10 cellular contexts compared by ENCODE assay signal in the genomic region with DNA sequence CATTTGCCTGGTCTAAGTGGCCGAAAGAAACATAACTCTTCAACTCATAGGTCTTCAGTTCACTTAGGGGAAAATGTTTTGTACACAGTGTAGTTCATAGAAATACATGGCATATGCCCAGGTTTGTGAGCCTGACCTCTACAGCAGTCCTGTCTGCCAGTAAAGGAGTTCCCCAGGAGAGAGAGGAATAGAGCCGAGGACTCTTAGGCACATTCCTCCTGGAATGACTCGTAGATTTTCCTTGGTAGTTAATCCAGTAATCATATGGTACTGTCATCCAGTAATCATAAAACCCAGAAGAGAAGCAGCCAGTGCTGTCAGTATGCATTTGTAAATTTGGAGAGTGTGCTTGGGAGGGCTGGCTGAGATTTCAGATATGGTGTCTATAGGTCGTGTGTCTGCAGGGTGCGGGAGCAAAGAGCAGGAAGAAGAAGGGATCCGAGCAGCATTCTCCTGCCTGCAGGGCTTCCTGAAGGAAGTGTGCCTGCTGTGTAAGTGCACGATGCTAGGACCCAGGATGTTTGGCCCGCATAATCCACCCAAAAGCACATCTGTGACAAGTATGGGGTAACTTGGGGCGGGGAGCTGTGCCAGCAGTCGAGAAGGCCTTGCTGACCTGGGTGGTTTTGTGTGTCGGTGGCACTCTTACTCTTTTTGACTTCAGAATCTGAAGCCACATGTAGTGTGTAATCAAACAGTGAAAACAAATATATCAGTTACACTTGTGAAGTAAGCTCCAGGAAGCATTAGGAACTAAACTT. TPM values are rescaled to one million over a fixed set of nuclear protein-coding genes. Genes with fewer than 3 reads are reported as not detected.
DNase-seq lines count a peak whose midpoint lies in the region; TF ChIP-seq lines count a peak whose summit lies in the region.
"Had no signal": no experiment of that assay in that cellular context is flagged by ENCODE, and none has a peak within 500 bp of the region (broad histone marks: within the 10 kb centered on the region; RNA-seq: fewer than 3 reads in every experiment).

No MANE protein-coding gene starts in this region.

- peaks cover 31% of the 10 kb centered on the region for H3K36me3 Mint-ChIP-seq in endothelial cell (ENCODE audit: low read depth, unreplicated experiment)

- TF ChIP-seq CTCF in AG04450 (IDR thresholded peaks at IDR 0.05; ENCODE audit: low read depth, low read length) (no peak), endothelial cell (IDR thresholded peaks at IDR 0.05; ENCODE audit: unreplicated experiment) (no peak)

- no peaks in the 10 kb centered on the region for H3K9me3 Mint-ChIP-seq in endothelial cell (ENCODE audit: unreplicated experiment)

- H3K27ac Mint-ChIP-seq in endothelial cell (ENCODE audit: unreplicated experiment) = peak overlapping the region; percentile 82

- POLR2A ChIA-PET in AG04450 (lab: Yijun Ruan, JAX) = no interaction called here

- H3K27ac ChIP-seq in AG04450 (ENCODE audit: low read depth, low read length) = peak overlapping the region; percentile 12
- H3K27ac ChIP-seq: thoracic aorta had no signal

- no peaks in the 10 kb centered on the region for H3K27me3 ChIP-seq in AG04450 (ENCODE audit: control insufficient read depth, insufficient read depth, low read length)

- no peaks in the 10 kb centered on the region for H3K9me3 ChIP-seq in AG04450 (ENCODE audit: control insufficient read depth, insufficient read depth, low read length)
- H3K9me3 ChIP-seq: thoracic aorta had no signal

- no peak overlapping the region for H3K4me3 ChIP-seq in AG04450 (ENCODE audit: low read depth, low read length)
- H3K4me3 ChIP-seq: thoracic aorta had no signal

- DNase-seq in AG04450 (ENCODE audit: low read depth, low spot score) = no peak
- DNase-seq in HS-5 (ENCODE audit: low read depth) = peak; percentile 72
- DNase-seq in endothelial cell (ENCODE audit: low spot score) = no peak
- DNase-seq in myocyte (ENCODE audit: low read depth) = peak; percentile 24
- no peak for DNase-seq in HUDEP-2 (lab: John Stamatoyannopoulos, UW; ENCODE audit: unreplicated experiment in 76 of 76)
- DNase-seq in SHP77 treated with DMSO at 0.1 percent for 48 hours (lab: John Stamatoyannopoulos, UW) = no peak
- DNase-seq in NCI-H526 (lab: John Stamatoyannopoulos, UW) = no peak
- no peak for DNase-seq in islet precursor cell
- DNase-seq: DMS53 had no signal

- peak overlapping the region; percentile 44 for H3K4me3 Mint-ChIP-seq in endothelial cell (ENCODE audit: unreplicated experiment)

- peaks cover 47% of the 10 kb centered on the region for H3K4me1 Mint-ChIP-seq in endothelial cell (ENCODE audit: unreplicated experiment)

- CTCF ChIA-PET in AG04450 (lab: Charles Lee) = no interaction called here

- H3K27me3 Mint-ChIP-seq in endothelial cell (ENCODE audit: unreplicated experiment) = peaks cover 4% of the 10 kb centered on the region

RNA-seq across cellular contexts. Expression of a gene that starts 13.9 kb away (rescaled TPM):
- polyA plus RNA-seq in AG04450 (2011; rRNA removed) = 378 and 404 TPM in 2 replicates
- 253 and 255 TPM in 2 replicates for polyA minus RNA-seq in AG04450 (2011; rRNA and poly(A)+ RNA removed)
- 274 TPM for total RNA-seq in endothelial cell (ENCODE audit: unreplicated experiment)
- total RNA-seq in myocyte = 304 and 308 TPM in 2 replicates
- polyA plus RNA-seq in myocyte (2012) = 270 TPM

RNA-seq across cellular contexts. Expression of a gene that starts 21.7 kb away (rescaled TPM):
- polyA plus RNA-seq in AG04450 (2011; rRNA removed) = 0.22 and 0.26 TPM in 2 replicates
- polyA minus RNA-seq in AG04450 (2011; rRNA and poly(A)+ RNA removed) = 0.74 TPM in 2 replicates
- total RNA-seq in endothelial cell (ENCODE audit: unreplicated experiment) (0.64 TPM), myocyte (0.78 and 1.2 TPM in 2 replicates)
- 0.83 TPM for polyA plus RNA-seq in myocyte (2012)

Comparison
In these comparisons a context has a peak if more than half of its experiments do, and no peak if none do; other contexts are left out.
1. DNase-seq: peak in HS-5 (single experiment) and myocyte (single experiment); none in AG04450 (single experiment), endothelial cell (single experiment), HUDEP-2 (0 of 76), SHP77 treated with DMSO at 0.1 percent for 48 hours (single experiment), NCI-H526 (0 of 2) and islet precursor cell (single experiment).